15 cellular contexts compared by ENCODE assay signal in the genomic region with DNA sequence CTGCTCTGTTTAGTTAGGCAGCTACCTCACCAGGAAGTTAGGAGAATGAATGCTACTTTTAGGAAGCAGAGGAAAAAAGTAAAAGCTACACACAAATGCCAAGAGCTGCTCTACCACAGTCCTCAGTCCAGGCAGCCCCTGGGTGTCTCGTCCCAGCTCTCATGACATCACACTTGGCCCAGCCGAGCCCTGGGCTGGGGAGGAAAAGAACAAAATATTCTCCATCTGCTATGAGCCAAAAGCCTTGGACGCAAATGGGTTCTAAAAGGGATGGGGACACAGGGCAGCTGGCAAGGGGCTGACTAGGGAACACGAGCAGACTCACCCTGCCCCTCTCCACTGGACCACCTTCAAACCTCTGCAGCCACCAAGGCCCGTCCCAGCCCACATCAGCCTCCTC. TPM values are rescaled to one million over a fixed set of nuclear protein-coding genes. Genes with fewer than 3 reads are reported as not detected.
DNase-seq lines count a peak whose midpoint lies in the region; ATAC-seq and TF ChIP-seq lines count a peak whose summit lies in the region.
"Had no signal": no experiment of that assay in that cellular context is flagged by ENCODE, and none has a peak within 500 bp of the region (broad histone marks: within the 10 kb centered on the region; RNA-seq: fewer than 3 reads in every experiment).

No MANE protein-coding gene starts in this region.

- H3K27ac ChIP-seq in right atrium auricular region, result peak overlapping the region; percentile 76 to 78
- no peak overlapping the region for H3K27ac ChIP-seq in psoas muscle

- WGBS in psoas muscle, 3 donors, result 58 to 68% (median 64%) methylated on average over 5 of the region's 5 CpGs

- no peaks in the 10 kb centered on the region for H3K4me1 Mint-ChIP-seq in activated T-cell treated with anti-CD3 and anti-CD28 coated beads, Interleukin-2, amount 50 U/mL, for 72 hours (ENCODE audit: low read depth)

- H3K9me3 ChIP-seq in right atrium auricular region (no peaks in the 10 kb centered on the region), psoas muscle (no peaks in the 10 kb centered on the region)

- peak; percentile 84 for ATAC-seq in Right ventricle myocardium inferior
- ATAC-seq in psoas muscle, result peak in 3 of 4 donors; percentile 12 to 35 (median 34)
- ATAC-seq in activated T-cell treated with anti-CD3 and anti-CD28 coated beads, Interleukin-2, amount 50 U/mL, for 72 hours (replicated peaks in 1 of 2), result no peak

- H3K36me3 Mint-ChIP-seq in activated T-cell treated with anti-CD3 and anti-CD28 coated beads, Interleukin-2, amount 50 U/mL, for 72 hours (ENCODE audit: insufficient read depth in 2 of 2), result peaks cover 2% of the 10 kb centered on the region in 2 donors

- H3K27me3 Mint-ChIP-seq in activated T-cell treated with anti-CD3 and anti-CD28 coated beads, Interleukin-2, amount 50 U/mL, for 72 hours (ENCODE audit: low read depth), result no peaks in the 10 kb centered on the region

- H3K4me3 ChIP-seq in right atrium auricular region, result no peak overlapping the region
- H3K4me3 ChIP-seq in psoas muscle, result no peak overlapping the region

- H3K27ac Mint-ChIP-seq in activated T-cell treated with anti-CD3 and anti-CD28 coated beads, Interleukin-2, amount 50 U/mL, for 72 hours, result no peak overlapping the region

- H3K36me3 ChIP-seq in right atrium auricular region (peaks cover 38% of the 10 kb centered on the region), psoas muscle (ENCODE audit: insufficient read depth in 1 of 2, low read depth in 1 of 2) (peaks cover 0 to 42% of the 10 kb centered on the region in 2 donors)

- intact Hi-C loops in Right ventricle myocardium inferior (cut with DNase I), result no loop called here
- intact Hi-C loops in cardiac septum (cut with DNase I), result no loop called here
- intact Hi-C loops in psoas muscle (cut with DNase I), result no loop called here

- H3K4me1 ChIP-seq in right atrium auricular region (peaks cover 0 to 64% of the 10 kb centered on the region in 2 donors), psoas muscle (peaks cover 31% of the 10 kb centered on the region)

- H3K9me3 Mint-ChIP-seq in activated T-cell treated with anti-CD3 and anti-CD28 coated beads, Interleukin-2, amount 50 U/mL, for 72 hours, result peaks cover 0 to 2% of the 10 kb centered on the region in 2 donors

- no peak for TF ChIP-seq CTCF in right atrium auricular region (IDR thresholded peaks at IDR 0.05)
- TF ChIP-seq CTCF in psoas muscle (IDR thresholded peaks at IDR 0.05), result no peak

- no peaks in the 10 kb centered on the region for H3K27me3 ChIP-seq in right atrium auricular region
- H3K27me3 ChIP-seq in psoas muscle (ENCODE audit: insufficient read depth in 3 of 3, low read length in 2 of 3), result no peaks in the 10 kb centered on the region

- no peak overlapping the region for H3K4me3 Mint-ChIP-seq in activated T-cell treated with anti-CD3 and anti-CD28 coated beads, Interleukin-2, amount 50 U/mL, for 72 hours

- DNase-seq in Right ventricle myocardium inferior (ENCODE audit: missing footprints), result peak; percentile 85
- DNase-seq in cardiac septum (ENCODE audit: low spot score), result no peak
- DNase-seq in right atrium auricular region (ENCODE audit: low spot score), result peak; percentile 81
- peak; percentile 70 to 80 for DNase-seq in psoas muscle
- no peak for DNase-seq in hepatic stellate cell (ENCODE audit: low spot score)
- DNase-seq in NOMO-1 (lab: John Stamatoyannopoulos, UW; ENCODE audit: unreplicated experiment in 2 of 2), result no peak
- DNase-seq in effector CD4-positive, alpha-beta T cell, result no peak
- no peak for DNase-seq in activated T-cell treated with anti-CD3 and anti-CD28 coated beads, Interleukin-2, amount 50 U/mL, for 72 hours
- DNase-seq: activated gamma-delta T cell treated with Interleukin-2 at 50 U/mL for 16 hours; COR-L47; erythroblast; NCI-H2029 treated with DMSO at 0.1 percent for 48 hours; NCI-H82; SHP77 treated with DMSO at 0.1 percent for 48 hours; stimulated activated CD4-positive, alpha-beta T cell treated with anti-CD3 and anti-CD28 coated beads, Interleukin-2, amount 100 ng/mL, for 48 hours had no signal

RNA-seq across cellular contexts. Expression of a gene that starts 26.1 kb away (rescaled TPM):
- total RNA-seq in Right ventricle myocardium inferior (43.1 TPM), cardiac septum (58.1 TPM), right atrium auricular region (10 to 100 TPM; 51.2 to 76.1 TPM), psoas muscle (10 to 100 TPM; 23.2 to 40.3 (median 30.3) TPM)
- 10 to 100 TPM; 13.6 to 28.2 (median 24.8) TPM for polyA plus RNA-seq in psoas muscle
- total RNA-seq in activated T-cell treated with anti-CD3 and anti-CD28 coated beads, Interleukin-2, amount 50 U/mL, for 72 hours, result 10 to 100 TPM; 22.9 to 27.5 TPM

RNA-seq across cellular contexts. Expression of a gene that starts 44.9 kb away (rescaled TPM):
- total RNA-seq in Right ventricle myocardium inferior, result 4.7 TPM
- 9.8 TPM for total RNA-seq in cardiac septum
- total RNA-seq in right atrium auricular region, result 10 to 100 TPM; 24.8 to 43.5 TPM
- total RNA-seq in psoas muscle, result 10 to 100 TPM in 3 of 4 donors, 1 to 10 TPM in 1; 5.7 to 63.8 (median 39.5) TPM
- polyA plus RNA-seq in psoas muscle, result 100 to 1,000 TPM in 1 of 3 donors, 10 to 100 TPM in 2; 23.6 to 118 (median 26.9) TPM
- total RNA-seq in activated T-cell treated with anti-CD3 and anti-CD28 coated beads, Interleukin-2, amount 50 U/mL, for 72 hours, result 10 to 100 TPM; 15.6 to 20.3 TPM

Comparison
In these comparisons a context has a peak if more than half of its experiments do, and no peak if none do; other contexts are left out.
1. DNase-seq: peak in Right ventricle myocardium inferior (single experiment), right atrium auricular region (single experiment) and psoas muscle (2 of 2); none in cardiac septum (single experiment), hepatic stellate cell (single experiment), NOMO-1 (0 of 2), effector CD4-positive, alpha-beta T cell (single experiment) and activated T-cell treated with anti-CD3 and anti-CD28 coated beads, Interleukin-2, amount 50 U/mL, for 72 hours (0 of 2).
2. ATAC-seq: peak in Right ventricle myocardium inferior (single experiment) and psoas muscle (3 of 4); none in activated T-cell treated with anti-CD3 and anti-CD28 coated beads, Interleukin-2, amount 50 U/mL, for 72 hours (0 of 2).